Comparison of ENCODE assay signal across 28 cellular contexts in the genomic region with DNA sequence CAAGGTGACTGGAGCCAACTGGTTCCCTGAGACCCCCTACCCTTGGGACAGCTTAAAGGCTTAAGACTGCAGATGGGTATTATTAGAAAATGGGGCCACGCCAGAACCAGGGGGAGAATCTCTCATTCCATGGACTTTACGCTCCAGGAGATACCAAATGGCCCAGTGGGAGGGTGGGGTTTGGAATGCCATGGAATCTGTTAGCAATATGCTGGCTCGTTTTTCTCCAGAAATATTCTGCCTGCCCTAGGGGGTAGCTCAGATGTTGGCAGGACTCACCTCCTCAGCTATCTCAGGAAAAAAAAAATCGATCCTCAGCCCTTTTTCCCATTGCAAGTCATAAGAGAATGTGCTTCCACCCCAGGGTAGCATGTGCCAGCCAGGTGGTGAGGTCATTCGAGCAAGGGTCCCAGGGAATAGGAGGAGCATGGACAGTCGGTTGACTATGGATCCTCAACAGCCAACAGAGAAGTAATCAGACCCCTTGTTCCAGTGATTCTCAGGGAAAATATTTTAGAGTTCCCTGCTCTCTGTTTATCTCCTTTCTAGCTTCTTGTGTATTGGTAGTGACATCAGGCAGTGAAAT. TPM values are rescaled to one million over a fixed set of nuclear protein-coding genes. Genes with fewer than 3 reads are reported as not detected.
DNase-seq lines count a peak whose midpoint lies in the region; ATAC-seq and TF ChIP-seq lines count a peak whose summit lies in the region.
"Had no signal": no experiment of that assay in that cellular context is flagged by ENCODE, and none has a peak within 500 bp of the region (broad histone marks: within the 10 kb centered on the region; RNA-seq: fewer than 3 reads in every experiment).

No MANE protein-coding gene starts in this region.

- peaks cover 46% of the 10 kb centered on the region for H3K36me3 Mint-ChIP-seq in Caco-2 (ENCODE audit: insufficient read depth, unreplicated experiment)
- H3K36me3 Mint-ChIP-seq in CD8-positive, alpha-beta T cell = peaks cover 8% of the 10 kb centered on the region
- H3K36me3 Mint-ChIP-seq in nephron progenitor cell (ENCODE audit: low read depth) = peaks cover 41% of the 10 kb centered on the region

- BruUV-seq in Caco-2 (replicated peaks; lab: Mats Ljungman, UMichigan) = no TSS peak

- H3K4me1 ChIP-seq in right cardiac atrium (ENCODE audit: control insufficient read depth, insufficient read depth, low read length) (peaks cover 20% of the 10 kb centered on the region), psoas muscle (peaks cover 80% of the 10 kb centered on the region), Caco-2 (no peaks in the 10 kb centered on the region)
- no peaks in the 10 kb centered on the region for H3K4me1 ChIP-seq in CD8-positive, alpha-beta T cell (ENCODE audit: insufficient read depth, low read length)

- H3K4me3 ChIP-seq in right cardiac atrium (ENCODE audit: low read length) (no peak overlapping the region), psoas muscle (peak overlapping the region; percentile 33), Caco-2 (ENCODE audit: low read depth, low read length) (no peak overlapping the region)
- no peak overlapping the region for H3K4me3 ChIP-seq in CD8-positive, alpha-beta T cell (ENCODE audit: low read depth, low read length)
- H3K4me3 ChIP-seq: ovary, SK-N-MC had no signal

- no peaks in the 10 kb centered on the region for H3K9me3 ChIP-seq in right cardiac atrium (ENCODE audit: control insufficient read depth, low read length)
- H3K9me3 ChIP-seq in psoas muscle = no peaks in the 10 kb centered on the region
- peaks cover 15% of the 10 kb centered on the region for H3K9me3 ChIP-seq in Caco-2
- H3K9me3 ChIP-seq in CD8-positive, alpha-beta T cell (ENCODE audit: low read length) = no peaks in the 10 kb centered on the region
- H3K9me3 ChIP-seq: ovary had no signal

- no peak overlapping the region for H3K4me3 Mint-ChIP-seq in Caco-2 (ENCODE audit: unreplicated experiment)
- H3K4me3 Mint-ChIP-seq in CD8-positive, alpha-beta T cell = no peak overlapping the region
- no peak overlapping the region for H3K4me3 Mint-ChIP-seq in nephron progenitor cell
- H3K4me3 Mint-ChIP-seq: activated T-cell treated with anti-CD3 and anti-CD28 coated beads, Interleukin-2, amount 50 U/mL, for 4 hours; naive thymus-derived CD4-positive, alpha-beta T cell; T-helper 1 cell treated with Interleukin-12 subunit alpha and Interleukin-12 subunit beta and Interleukin-4 antibody, amounts not matched to agents 30 μg/mL and 1 μg/mL, for 36 hours had no signal

- H3K27ac Mint-ChIP-seq in Caco-2 (ENCODE audit: unreplicated experiment) (no peak overlapping the region), nephron progenitor cell (no peak overlapping the region)
- H3K27ac Mint-ChIP-seq in CD8-positive, alpha-beta T cell = no peak overlapping the region
- H3K27ac Mint-ChIP-seq: T-helper 1 cell treated with Interleukin-12 subunit alpha and Interleukin-12 subunit beta and Interleukin-4 antibody, amounts not matched to agents 30 μg/mL and 1 μg/mL, for 36 hours had no signal

- TF ChIP-seq CTCF in psoas muscle (IDR thresholded peaks at IDR 0.05) = no peak
- TF ChIP-seq CTCF in Caco-2 (IDR thresholded peaks at IDR 0.05; ENCODE audit: insufficient read depth in 1 of 2, low read depth in 1 of 2, low read length in 1 of 2, severe bottlenecking in 1 of 2, unreplicated experiment in 1 of 2) = no peak
- TF ChIP-seq CTCF in CD8-positive, alpha-beta T cell (IDR thresholded peaks at IDR 0.05) = no peak
- no peak for TF ChIP-seq CTCF in nephron progenitor cell (IDR thresholded peaks at IDR 0.05)

- no peaks in the 10 kb centered on the region for H3K4me1 Mint-ChIP-seq in Caco-2 (ENCODE audit: low read depth, unreplicated experiment)
- no peaks in the 10 kb centered on the region for H3K4me1 Mint-ChIP-seq in CD8-positive, alpha-beta T cell (ENCODE audit: low read depth)
- H3K4me1 Mint-ChIP-seq in nephron progenitor cell = peaks cover 31% of the 10 kb centered on the region

- H3K27me3 ChIP-seq in right cardiac atrium (ENCODE audit: control insufficient read depth, insufficient read depth) = no peaks in the 10 kb centered on the region
- no peaks in the 10 kb centered on the region for H3K27me3 ChIP-seq in psoas muscle (ENCODE audit: insufficient read depth in 3 of 3, low read length in 2 of 3)
- no peaks in the 10 kb centered on the region for H3K27me3 ChIP-seq in Caco-2 (replicated peaks; ENCODE audit: control insufficient read depth, insufficient read depth, low read length)
- no peaks in the 10 kb centered on the region for H3K27me3 ChIP-seq in CD8-positive, alpha-beta T cell (ENCODE audit: insufficient read depth, low read length)
- H3K27me3 ChIP-seq: brain microvascular endothelial cell, ovary had no signal

- no peak for ATAC-seq in right cardiac atrium
- no peak for ATAC-seq in psoas muscle
- no peak for ATAC-seq in CD8-positive, alpha-beta T cell
- ATAC-seq: activated T-cell treated with anti-CD3 and anti-CD28 coated beads, Interleukin-2, amount 50 U/mL, for 4 hours; naive thymus-derived CD4-positive, alpha-beta T cell had no signal

- WGBS in right cardiac atrium = 54% methylated on average over 6 of the region's 6 CpGs
- WGBS in psoas muscle, 3 donors = 25 to 46% (median 31%) methylated on average over 6 of the region's 6 CpGs

- CTCF ChIA-PET in Caco-2 (lab: Charles Lee) = no interaction called here
- CTCF ChIA-PET in CD8-positive, alpha-beta T cell (lab: Charles Lee) = no interaction called here

- intact Hi-C loops in right cardiac atrium (cut with DNase I) (no loop called here), cardiac septum (cut with DNase I) (no loop called here), psoas muscle (cut with DNase I) (no loop called here), Caco-2 (cut with micrococcal nuclease; ENCODE audit: unreplicated experiment) (no loop called here)
- intact Hi-C loops in CD8-positive, alpha-beta T cell (cut with DNase I, micrococcal nuclease) = no loop called here

- peak overlapping the region; percentile 26 for H3K27ac ChIP-seq in right cardiac atrium (ENCODE audit: low read length)
- peak overlapping the region; percentile 82 for H3K27ac ChIP-seq in psoas muscle
- H3K27ac ChIP-seq in CD8-positive, alpha-beta T cell (ENCODE audit: low read depth, low read length) = no peak overlapping the region
- H3K27ac ChIP-seq: brain microvascular endothelial cell, SK-N-MC had no signal

- H3K9me3 Mint-ChIP-seq in Caco-2 (ENCODE audit: unreplicated experiment) (peaks cover 17% of the 10 kb centered on the region), nephron progenitor cell (peaks cover 15% of the 10 kb centered on the region)
- no peaks in the 10 kb centered on the region for H3K9me3 Mint-ChIP-seq in CD8-positive, alpha-beta T cell
- H3K9me3 Mint-ChIP-seq: activated T-cell treated with anti-CD3 and anti-CD28 coated beads, Interleukin-2, amount 50 U/mL, for 4 hours had no signal

- DNase-seq in right cardiac atrium = no peak
- no peak for DNase-seq in cardiac septum (ENCODE audit: low spot score)
- DNase-seq in glomerular visceral epithelial cell (ENCODE audit: extremely low spot score) = peak; percentile 23
- DNase-seq in psoas muscle = no peak
- no peak for DNase-seq in Caco-2
- no peak for DNase-seq in CD8-positive, alpha-beta T cell
- DNase-seq in nephron progenitor cell = no peak
- DNase-seq in HuH-7.5 (ENCODE audit: low spot score) = no peak
- DNase-seq: activated CD4-positive, alpha-beta T cell treated with anti-CD3 and anti-CD28 coated beads for 4 hours; activated naive CD4-positive, alpha-beta T cell; activated T-cell treated with anti-CD3 and anti-CD28 coated beads, Interleukin-2, amount 50 U/mL, for 4 hours; brain microvascular endothelial cell; COR-L47; DND-41; effector CD4-positive, alpha-beta T cell; erythroblast; foreskin melanocyte; Karpas-422; kidney glomerular epithelial cell; MV-4-11; naive thymus-derived CD4-positive, alpha-beta T cell; NCI-H1694; NCI-H2171 treated with DMSO at 0.1 percent for 48 hours; NCI-H526; ovary; RPMI8226 had no signal

- POLR2A ChIA-PET in Caco-2 (lab: Charles Lee) = no interaction called here
- POLR2A ChIA-PET in CD8-positive, alpha-beta T cell (lab: Charles Lee) = interaction anchor here (0.6 kb wide), 1 partner anchor 101 kb away, joined by 3 read pairs; no protein-coding TSS in a partner anchor

- peaks cover 0 to 48% of the 10 kb centered on the region in 2 donors for H3K36me3 ChIP-seq in psoas muscle (ENCODE audit: insufficient read depth in 1 of 2, low read depth in 1 of 2)
- H3K36me3 ChIP-seq in Caco-2 (ENCODE audit: control insufficient read depth, insufficient read depth, low read length) = no peaks in the 10 kb centered on the region
- no peaks in the 10 kb centered on the region for H3K36me3 ChIP-seq in CD8-positive, alpha-beta T cell (ENCODE audit: insufficient read depth, low read length)
- H3K36me3 ChIP-seq: brain microvascular endothelial cell, ovary had no signal

- H3K27me3 Mint-ChIP-seq in Caco-2 (ENCODE audit: insufficient read depth, unreplicated experiment) (no peaks in the 10 kb centered on the region), nephron progenitor cell (ENCODE audit: low read depth, poor library complexity) (no peaks in the 10 kb centered on the region)
- H3K27me3 Mint-ChIP-seq in CD8-positive, alpha-beta T cell (ENCODE audit: low read depth) = no peaks in the 10 kb centered on the region
- H3K27me3 Mint-ChIP-seq: naive thymus-derived CD4-positive, alpha-beta T cell had no signal

RNA-seq across cellular contexts. Expression of gene SVIL, which starts 22.9 kb away (rescaled TPM):
- total RNA-seq in right cardiac atrium = 100 to 1,000 TPM; 254 to 374 (median 287) TPM
- 106 TPM for polyA plus RNA-seq in right cardiac atrium
- total RNA-seq in cardiac septum = 518 TPM
- 1,000 to 10,000 TPM in 2 of 4 donors, 100 to 1,000 TPM in 2; 792 to 1,728 (median 949) TPM for total RNA-seq in psoas muscle
- 100 to 1,000 TPM in 2 of 3 donors, 10 to 100 TPM in 1; 70.6 to 536 (median 234) TPM for polyA plus RNA-seq in psoas muscle
- 54.4 and 70.1 TPM in 2 replicates for total RNA-seq in Caco-2 (2022)
- total RNA-seq in CD8-positive, alpha-beta T cell = 10 to 100 TPM; 15.9 to 16.2 TPM
